In genomic region chr6:101980924-101981323, GRCh38 we compare ENCODE assay signal across 23 cellular contexts.
DNase-seq lines count a peak whose midpoint lies in the region; FAIRE-seq and TF ChIP-seq lines count a peak whose summit lies in the region.
"Had no signal": no experiment of that assay in that cellular context is flagged by ENCODE, and none has a peak within 500 bp of the region (broad histone marks: within the 10 kb centered on the region; RNA-seq: fewer than 3 reads in every experiment).

No MANE protein-coding gene starts in this region.

- no peak overlapping the region for H3K4me2 ChIP-seq in SK-N-SH
- H3K4me2 ChIP-seq: A549, BLaER1, GM23338 had no signal

- H3K27ac ChIP-seq in SK-N-SH (ENCODE audit: low read depth in 2 of 2, low read length in 1 of 2) (no peak overlapping the region), adrenal gland (no peak overlapping the region)
- H3K27ac ChIP-seq: A549, BLaER1, C4-2B had no signal

- POLR2A ChIA-PET in SK-N-SH (lab: Yijun Ruan, JAX) = no interaction called here

- no peaks in the 10 kb centered on the region for H3K9me2 ChIP-seq in SK-N-SH

- no peaks in the 10 kb centered on the region for H3F3A ChIP-seq in SK-N-SH (replicated peaks; ENCODE audit: insufficient read depth)

- no peaks in the 10 kb centered on the region for H4K20me1 ChIP-seq in SK-N-SH (ENCODE audit: insufficient read depth)
- H4K20me1 ChIP-seq: BLaER1 had no signal

- TF ChIP-seq CTCF in AG10803 (conservative IDR thresholded peaks at IDR 0.05; ENCODE audit: low read length) = no peak
- no peak for TF ChIP-seq CTCF in SK-N-SH (IDR thresholded peaks at IDR 0.05)
- TF ChIP-seq CTCF in adrenal gland (IDR thresholded peaks at IDR 0.05) = no peak

- H3K36me3 ChIP-seq in SK-N-SH (replicated peaks in 1 of 2; ENCODE audit: control insufficient read depth in 1 of 2, insufficient read depth in 2 of 2, low read length in 1 of 2) = no peaks in the 10 kb centered on the region
- no peaks in the 10 kb centered on the region for H3K36me3 ChIP-seq in adrenal gland (replicated peaks in 1 of 2)
- H3K36me3 ChIP-seq: BLaER1 had no signal

- no peak overlapping the region for H2AFZ ChIP-seq in SK-N-SH (ENCODE audit: low read depth)
- H2AFZ ChIP-seq: GM23338 had no signal

- H3K27me3 ChIP-seq in SK-N-SH (ENCODE audit: insufficient read depth) (no peaks in the 10 kb centered on the region), adrenal gland (no peaks in the 10 kb centered on the region)
- H3K27me3 ChIP-seq: BLaER1 had no signal

- peak in 1 of 2 experiments; percentile 58; a peak in 1 of 4 replicates for TF ChIP-seq EP300 in SK-N-SH (IDR thresholded peaks at IDR 0.05; ENCODE audit: borderline replicate concordance in 1 of 2, low read depth in 1 of 2, low read length in 1 of 2)

- intact Hi-C loops in adrenal gland (cut with DNase I) = no loop called here

- DNase-seq in AG10803 (ENCODE audit: low read depth) (peak; percentile 4), EH (ENCODE audit: low read depth) (peak; percentile 5), SK-N-SH (peak; percentile 2), glomerular visceral epithelial cell (ENCODE audit: extremely low spot score) (peak; percentile 1), RCC 7860 (ENCODE audit: low spot score) (no peak), epidermal melanocyte (ENCODE audit: insufficient read length, low spot score) (no peak), GM19239 (ENCODE audit: insufficient read length, low spot score) (no peak), adrenal gland (no peak)
- DNase-seq: 8988T; ACHN; Caco-2; CD4-positive, CD25-positive, alpha-beta regulatory T cell; CD8-positive, alpha-beta T cell; DMS153; DND-41; EL; GDM1; H9 had no signal

- H3K4me3 ChIP-seq in AG10803 (ENCODE audit: low read length) = no peak overlapping the region
- H3K4me3 ChIP-seq in SK-N-SH (ENCODE audit: low read depth in 2 of 2, low read length in 1 of 2) = no peak overlapping the region
- H3K4me3 ChIP-seq in adrenal gland = no peak overlapping the region
- H3K4me3 ChIP-seq: A549, BLaER1, GM12878, GM23338 had no signal

- H3K9me3 ChIP-seq in SK-N-SH (no peaks in the 10 kb centered on the region), adrenal gland (replicated peaks in 1 of 3) (no peaks in the 10 kb centered on the region)
- H3K9me3 ChIP-seq: A549, BLaER1, Caco-2 had no signal

- CTCF ChIA-PET in SK-N-SH (lab: Yijun Ruan, JAX) = no interaction called here

- H3K9ac ChIP-seq in SK-N-SH = no peak overlapping the region
- H3K9ac ChIP-seq: BLaER1 had no signal

- no peaks in the 10 kb centered on the region; a peak in 1 of 4 replicates for H3K4me1 ChIP-seq in SK-N-SH (ENCODE audit: control insufficient read depth in 1 of 2, insufficient read depth in 2 of 2, low read depth in 1 of 2, low read length in 1 of 2)
- H3K4me1 ChIP-seq in adrenal gland (replicated peaks in 1 of 2) = no peaks in the 10 kb centered on the region
- H3K4me1 ChIP-seq: A549, BLaER1, Caco-2 had no signal

- no peak for TF ChIP-seq POLR2A in adrenal gland (IDR thresholded peaks at IDR 0.05)

- TF ChIP-seq RAD21 in SK-N-SH (IDR thresholded peaks at IDR 0.05; ENCODE audit: low read length) = no peak

- FAIRE-seq in RCC 7860 (lab: Jason Lieb, UNC) (no peak), GM19239 (lab: Jason Lieb, UNC) (no peak)
- FAIRE-seq: A549, GM12878 had no signal

- H3K79me2 ChIP-seq in SK-N-SH (ENCODE audit: insufficient read depth) = no peaks in the 10 kb centered on the region

TF ChIP-seq in SK-N-SH, 30 proteins besides CTCF, POLR2A, EP300 and RAD21:
- TF ChIP-seq RCOR1 (IDR thresholded peaks at IDR 0.05; ENCODE audit: low read length) (peak; percentile 52; the same call in 1 of the 2 replicates), GATA2 (CRISPR knock-in tag; IDR thresholded peaks at IDR 0.05) (no peak), TCF12 (IDR thresholded peaks at IDR 0.05) (no peak)

Comparison
In these comparisons a context has a peak if more than half of its experiments do, and no peak if none do; other contexts are left out.
1. DNase-seq: peak in AG10803 (single experiment), EH (single experiment), SK-N-SH (single experiment) and glomerular visceral epithelial cell (single experiment); none in RCC 7860 (single experiment), epidermal melanocyte (single experiment), GM19239 (single experiment) and adrenal gland (0 of 7).